Comparison of ENCODE assay signal across 8 cellular contexts in the genomic region with DNA sequence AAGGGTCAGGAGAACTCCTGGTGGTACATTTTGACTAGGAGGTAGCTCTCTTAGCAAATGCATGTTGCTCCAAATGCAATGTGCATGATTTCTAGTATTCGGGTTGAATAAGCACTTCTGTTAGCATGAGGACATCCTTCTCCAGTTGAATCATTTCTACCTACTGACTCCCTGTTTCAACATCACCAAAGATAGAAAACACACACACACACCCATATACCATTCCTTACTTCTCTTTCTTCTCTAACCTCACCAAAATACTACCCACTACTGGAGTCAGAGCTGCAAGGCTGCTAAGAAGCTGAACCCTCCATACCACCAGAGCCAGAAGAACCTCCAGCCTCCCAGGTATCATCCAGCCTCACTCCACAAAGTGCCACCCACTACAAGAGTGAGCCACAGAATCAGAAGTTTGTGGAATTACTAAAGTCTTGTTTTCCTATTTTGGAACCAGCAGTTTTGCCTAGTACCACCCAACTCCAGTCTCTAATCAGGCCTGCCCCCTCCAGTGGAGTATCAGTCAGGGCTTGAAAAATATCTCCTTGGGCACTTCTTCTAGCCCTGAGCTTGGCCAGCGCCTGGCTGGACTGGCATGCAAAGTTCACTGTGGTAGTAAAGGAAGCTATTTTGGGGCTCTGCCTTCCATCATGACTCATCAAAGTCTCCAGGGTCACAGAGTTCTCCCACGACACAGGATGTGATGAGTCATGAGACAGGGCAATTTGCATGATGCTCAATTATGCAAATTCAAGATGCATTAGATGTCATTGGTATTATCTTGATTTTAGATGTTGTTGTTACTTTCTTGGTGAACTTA.
A peak's percentile ranks its signal among the peaks of the same experiment; 100 is the strongest.
DNase-seq lines count a peak whose midpoint lies in the region; ATAC-seq and TF ChIP-seq lines count a peak whose summit lies in the region.

No MANE protein-coding gene starts in this region.

- no peaks in the 10 kb centered on the region for H3K36me3 ChIP-seq in HUES6 (ENCODE audit: control insufficient read depth, insufficient read depth, low read length)

- DNase-seq in activated CD4-positive, alpha-beta T cell treated with anti-CD3 and anti-CD28 coated beads, Interleukin-2, amount 10 ng/mL, durations not matched to agents 24 days and 14 days: peak; percentile 75
- no peak for DNase-seq in activated CD4-positive, alpha-beta T cell treated with anti-CD3 and anti-CD28 coated beads, Interleukin-2, amount 50 U/mL, for 4 hours
- peak; percentile 48 for DNase-seq in activated CD8-positive, alpha-beta T cell treated with anti-CD3 and anti-CD28 coated beads for 36 hours
- DNase-seq in iPS-NIHi7 (ENCODE audit: extremely low spot score) (peak; percentile 67), NCI-H1417 treated with DMSO at 0.1 percent for 48 hours (lab: John Stamatoyannopoulos, UW) (no peak), NCI-H446 treated with DMSO at 0.1 percent for 48 hours (lab: John Stamatoyannopoulos, UW) (no peak)

- no peak for TF ChIP-seq CTCF in activated CD8-positive, alpha-beta T cell treated with anti-CD3 and anti-CD28 coated beads for 36 hours (IDR thresholded peaks at IDR 0.05)

- intact Hi-C loops in activated CD4-positive, alpha-beta T cell treated with anti-CD3 and anti-CD28 coated beads, Interleukin-2, amount 10 ng/mL, durations not matched to agents 24 days and 14 days (cut with micrococcal nuclease): loop anchor here (1.0 kb wide), 1 partner anchor 16 kb away; no protein-coding TSS in a partner anchor
- intact Hi-C loops in activated CD8-positive, alpha-beta T cell treated with anti-CD3 and anti-CD28 coated beads for 36 hours (cut with micrococcal nuclease): no loop called here

- ATAC-seq in GM21737 (IDR thresholded peaks at IDR 0.05; ENCODE audit: unreplicated experiment): peak; percentile 89
- ATAC-seq in activated CD8-positive, alpha-beta T cell treated with anti-CD3 and anti-CD28 coated beads for 36 hours: peak; percentile 88

- no peaks in the 10 kb centered on the region for H3K27me3 Mint-ChIP-seq in activated CD4-positive, alpha-beta T cell treated with anti-CD3 and anti-CD28 coated beads, Interleukin-2, amount 10 ng/mL, durations not matched to agents 24 days and 14 days
- H3K27me3 Mint-ChIP-seq in activated CD8-positive, alpha-beta T cell treated with anti-CD3 and anti-CD28 coated beads for 36 hours: peaks cover 7% of the 10 kb centered on the region

- no peaks in the 10 kb centered on the region for H3K36me3 Mint-ChIP-seq in activated CD4-positive, alpha-beta T cell treated with anti-CD3 and anti-CD28 coated beads, Interleukin-2, amount 10 ng/mL, durations not matched to agents 24 days and 14 days (ENCODE audit: low read depth)
- H3K36me3 Mint-ChIP-seq in activated CD8-positive, alpha-beta T cell treated with anti-CD3 and anti-CD28 coated beads for 36 hours (ENCODE audit: low read depth): no peaks in the 10 kb centered on the region

- POLR2A ChIA-PET in activated CD8-positive, alpha-beta T cell treated with anti-CD3 and anti-CD28 coated beads for 36 hours (lab: Charles Lee): interaction anchor here (1.3 kb wide), 1 partner anchor 11 kb away, joined by 4 read pairs; no protein-coding TSS in a partner anchor

- peak overlapping the region; percentile 76; the same call in 1 of the 2 replicates for H3K27ac ChIP-seq in HUES6 (ENCODE audit: low read depth, low read length)

- no peaks in the 10 kb centered on the region for H3K9me3 ChIP-seq in HUES6 (ENCODE audit: control insufficient read depth, insufficient read depth, low read depth, low read length)

- H3K9me3 Mint-ChIP-seq in activated CD4-positive, alpha-beta T cell treated with anti-CD3 and anti-CD28 coated beads, Interleukin-2, amount 10 ng/mL, durations not matched to agents 24 days and 14 days: no peaks in the 10 kb centered on the region
- no peaks in the 10 kb centered on the region for H3K9me3 Mint-ChIP-seq in activated CD8-positive, alpha-beta T cell treated with anti-CD3 and anti-CD28 coated beads for 36 hours

- peak overlapping the region; percentile 51 for H3K27ac Mint-ChIP-seq in activated CD4-positive, alpha-beta T cell treated with anti-CD3 and anti-CD28 coated beads, Interleukin-2, amount 10 ng/mL, durations not matched to agents 24 days and 14 days
- H3K27ac Mint-ChIP-seq in activated CD8-positive, alpha-beta T cell treated with anti-CD3 and anti-CD28 coated beads for 36 hours: no peak overlapping the region

- CTCF ChIA-PET in activated CD8-positive, alpha-beta T cell treated with anti-CD3 and anti-CD28 coated beads for 36 hours (lab: Charles Lee): interaction anchor here (0.9 to 3.2 kb wide), 3 partner anchors 31 to 65 kb away, joined by 3 to 12 read pairs (median 3); no protein-coding TSS in a partner anchor

- H3K27me3 ChIP-seq in HUES6 (ENCODE audit: control insufficient read depth, insufficient read depth, low read length): no peaks in the 10 kb centered on the region

- H3K9ac ChIP-seq in HUES6 (ENCODE audit: low read length): peak overlapping the region; percentile 35

- peaks cover 15% of the 10 kb centered on the region for H3K4me1 Mint-ChIP-seq in activated CD4-positive, alpha-beta T cell treated with anti-CD3 and anti-CD28 coated beads, Interleukin-2, amount 10 ng/mL, durations not matched to agents 24 days and 14 days
- H3K4me1 Mint-ChIP-seq in activated CD8-positive, alpha-beta T cell treated with anti-CD3 and anti-CD28 coated beads for 36 hours (ENCODE audit: low read depth): peaks cover 5% of the 10 kb centered on the region

- peaks cover 16% of the 10 kb centered on the region for H3K4me1 ChIP-seq in HUES6 (ENCODE audit: control insufficient read depth, insufficient read depth, low read length)

- H3K4me3 ChIP-seq in HUES6 (ENCODE audit: low read depth, low read length): no peak overlapping the region

- H3K4me3 Mint-ChIP-seq in activated CD4-positive, alpha-beta T cell treated with anti-CD3 and anti-CD28 coated beads, Interleukin-2, amount 10 ng/mL, durations not matched to agents 24 days and 14 days: peak overlapping the region; percentile 4
- no peak overlapping the region for H3K4me3 Mint-ChIP-seq in activated CD8-positive, alpha-beta T cell treated with anti-CD3 and anti-CD28 coated beads for 36 hours

Comparison
In these comparisons a context has a peak if more than half of its experiments do, and no peak if none do; other contexts are left out.
1. DNase-seq: peak in activated CD4-positive, alpha-beta T cell treated with anti-CD3 and anti-CD28 coated beads, Interleukin-2, amount 10 ng/mL, durations not matched to agents 24 days and 14 days (single experiment), activated CD8-positive, alpha-beta T cell treated with anti-CD3 and anti-CD28 coated beads for 36 hours (single experiment) and iPS-NIHi7 (single experiment); none in activated CD4-positive, alpha-beta T cell treated with anti-CD3 and anti-CD28 coated beads, Interleukin-2, amount 50 U/mL, for 4 hours (0 of 2), NCI-H1417 treated with DMSO at 0.1 percent for 48 hours (single experiment) and NCI-H446 treated with DMSO at 0.1 percent for 48 hours (single experiment).